ENCODE assay signal across 30 cellular contexts in genomic region chr7:159207398-159207797, GRCh38.
"Had no signal": no experiment of that assay in that cellular context is flagged by ENCODE, and none has a peak within 500 bp of the region (broad histone marks: within the 10 kb centered on the region; RNA-seq: fewer than 3 reads in every experiment).

No MANE protein-coding gene starts in this region.

- H3K9me3 ChIP-seq: ascending aorta, body of pancreas, MG63, SJCRH30 had no signal

- H3K4me3 ChIP-seq: ascending aorta, body of pancreas, MG63, SJCRH30 had no signal

- ATAC-seq: activated naive CD8-positive, alpha-beta T cell treated with anti-CD3 and anti-CD28 coated beads, Interleukin-2, amount 50 U/mL, for 24 hours; body of pancreas; Right ventricle myocardium inferior had no signal

- H3K4me1 Mint-ChIP-seq: activated B cell treated with CpG ODN at 0.5 μM for 24 hours, IgD-negative memory B cell had no signal

- H3K9me3 Mint-ChIP-seq: activated B cell treated with CpG ODN at 0.5 μM for 24 hours; activated naive CD8-positive, alpha-beta T cell treated with anti-CD3 and anti-CD28 coated beads, Interleukin-2, amount 50 U/mL, for 24 hours; activated T-cell treated with anti-CD3 and anti-CD28 coated beads, Interleukin-2, amount 50 U/mL, for 4 hours; IgD-negative memory B cell had no signal

- H3K27me3 Mint-ChIP-seq: activated B cell treated with CpG ODN at 0.5 μM for 24 hours; activated naive CD8-positive, alpha-beta T cell treated with anti-CD3 and anti-CD28 coated beads, Interleukin-2, amount 50 U/mL, for 24 hours; IgD-negative memory B cell had no signal

- H3K4me3 Mint-ChIP-seq: activated B cell treated with CpG ODN at 0.5 μM for 24 hours; activated naive CD8-positive, alpha-beta T cell treated with anti-CD3 and anti-CD28 coated beads, Interleukin-2, amount 50 U/mL, for 24 hours; activated T-cell treated with anti-CD3 and anti-CD28 coated beads, Interleukin-2, amount 50 U/mL, for 4 hours; IgD-negative memory B cell had no signal

- H3K36me3 Mint-ChIP-seq: activated naive CD4-positive, alpha-beta T cell treated with anti-CD3 and anti-CD28 coated beads, Interleukin-2, amount 50 U/mL, for 72 hours; IgD-negative memory B cell had no signal

- DNase-seq: activated B cell treated with CpG ODN at 0.5 μM for 24 hours; activated CD4-positive, alpha-beta T cell treated with anti-CD3 and anti-CD28 coated beads for 1 hour; activated CD4-positive, alpha-beta T cell treated with anti-CD3 and anti-CD28 coated beads, Interleukin-2, amount 50 U/mL, for 1 hour; activated CD8-positive, alpha-beta memory T cell treated with anti-CD3 and anti-CD28 coated beads for 24 hours; activated effector memory CD4-positive, alpha-beta T cell treated with anti-CD3 and anti-CD28 coated beads, Interleukin-2, amount 50 U/mL, for 16 hours; activated naive CD4-positive, alpha-beta T cell treated with Interleukin-2 at 50 U/mL for 16 hours; activated naive CD8-positive, alpha-beta T cell treated with anti-CD3 and anti-CD28 coated beads, Interleukin-2, amount 50 U/mL, for 24 hours; activated T-cell treated with anti-CD3 and anti-CD28 coated beads, Interleukin-2, amount 50 U/mL, for 4 hours; amniotic stem cell; body of pancreas; central memory CD4-positive, alpha-beta T cell; NCI-H1105; NCI-H1436; NCI-H1694 treated with DMSO at 0.1 percent for 48 hours; NCI-H2029 treated with DMSO at 0.1 percent for 48 hours; NCI-H2171; NCI-H2227 treated with DMSO at 0.1 percent for 48 hours; NCI-H526; NCI-H82; RPMI8226; SK-N-SH; SW 1271; T-helper 2 cell; T1000 had no signal

- H3K27ac Mint-ChIP-seq: activated B cell treated with CpG ODN at 0.5 μM for 24 hours; activated naive CD4-positive, alpha-beta T cell treated with anti-CD3 and anti-CD28 coated beads, Interleukin-2, amount 50 U/mL, for 72 hours; activated naive CD8-positive, alpha-beta T cell treated with anti-CD3 and anti-CD28 coated beads, Interleukin-2, amount 50 U/mL, for 24 hours; IgD-negative memory B cell had no signal
